ENCODE assay signal across 10 cellular contexts in the genomic region with DNA sequence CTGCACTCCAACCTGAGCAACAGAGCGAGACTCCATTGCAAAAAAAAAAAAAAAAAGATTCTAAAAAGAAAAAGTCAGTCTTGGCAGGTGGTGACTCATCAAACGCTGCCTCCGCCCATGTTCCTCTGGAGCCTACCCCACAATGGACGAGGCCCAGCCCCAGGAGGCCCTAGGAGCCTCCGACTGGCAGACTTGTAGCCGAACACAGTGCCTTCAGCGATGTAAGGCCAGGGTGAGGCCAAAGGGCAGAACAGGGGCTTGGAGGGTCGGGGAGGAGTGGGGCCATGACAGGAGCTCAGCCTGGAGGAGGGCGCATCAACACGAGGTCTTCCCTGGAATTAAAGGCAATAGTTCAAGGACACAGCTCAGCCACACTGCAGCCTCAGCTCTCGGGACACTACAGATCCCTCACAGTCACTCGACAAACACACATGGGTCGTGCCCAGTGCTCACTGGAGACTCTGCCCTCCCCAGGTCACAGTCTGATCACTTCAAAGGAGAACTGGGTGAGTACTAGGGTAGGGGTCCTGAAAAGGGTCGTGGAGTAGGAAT. TPM values are rescaled to one million over a fixed set of nuclear protein-coding genes. Genes with fewer than 3 reads are reported as not detected.
DNase-seq lines count a peak whose midpoint lies in the region; ATAC-seq and TF ChIP-seq lines count a peak whose summit lies in the region.
"Had no signal": no experiment of that assay in that cellular context is flagged by ENCODE, and none has a peak within 500 bp of the region (broad histone marks: within the 10 kb centered on the region; RNA-seq: fewer than 3 reads in every experiment).

No MANE protein-coding gene starts in this region.

- peaks cover 40% of the 10 kb centered on the region for H3K36me3 Mint-ChIP-seq in stimulated activated memory B cell treated with anti-CD40 and anti-IgM and Interleukin-4, amounts not matched to agents 10 μg/mL and 1 μg/mL and 100 μg/mL, for 72 hours
- H3K36me3 Mint-ChIP-seq in CD8-positive, alpha-beta T cell, result peaks cover 26% of the 10 kb centered on the region

- peak; percentile 63 for ATAC-seq in mucosa of descending colon
- no peak for ATAC-seq in stimulated activated memory B cell treated with anti-CD40 and anti-IgM and Interleukin-4, amounts not matched to agents 10 μg/mL and 1 μg/mL and 100 μg/mL, for 72 hours
- no peak for ATAC-seq in CD8-positive, alpha-beta T cell

- H3K9me3 ChIP-seq in mucosa of descending colon, result no peaks in the 10 kb centered on the region
- H3K9me3 ChIP-seq in CD8-positive, alpha-beta T cell (ENCODE audit: low read length), result no peaks in the 10 kb centered on the region

- no peak overlapping the region for H3K27ac ChIP-seq in CD8-positive, alpha-beta T cell (ENCODE audit: low read depth, low read length)

- no peak for TF ChIP-seq CTCF in mucosa of descending colon (IDR thresholded peaks at IDR 0.05)
- no peak for TF ChIP-seq CTCF in CD8-positive, alpha-beta T cell (IDR thresholded peaks at IDR 0.05)

- H3K4me1 Mint-ChIP-seq in stimulated activated memory B cell treated with anti-CD40 and anti-IgM and Interleukin-4, amounts not matched to agents 10 μg/mL and 1 μg/mL and 100 μg/mL, for 72 hours, result peaks cover 19% of the 10 kb centered on the region
- H3K4me1 Mint-ChIP-seq in CD8-positive, alpha-beta T cell (ENCODE audit: low read depth), result peaks cover 6% of the 10 kb centered on the region

- H3K27me3 ChIP-seq in CD8-positive, alpha-beta T cell (ENCODE audit: insufficient read depth, low read length), result no peaks in the 10 kb centered on the region

- no peaks in the 10 kb centered on the region for H3K36me3 ChIP-seq in mucosa of descending colon (ENCODE audit: low read depth)
- peaks cover 4% of the 10 kb centered on the region for H3K36me3 ChIP-seq in CD8-positive, alpha-beta T cell (ENCODE audit: insufficient read depth, low read length)

- no peaks in the 10 kb centered on the region for H3K9me3 Mint-ChIP-seq in stimulated activated memory B cell treated with anti-CD40 and anti-IgM and Interleukin-4, amounts not matched to agents 10 μg/mL and 1 μg/mL and 100 μg/mL, for 72 hours
- no peaks in the 10 kb centered on the region for H3K9me3 Mint-ChIP-seq in CD8-positive, alpha-beta T cell

- H3K4me3 ChIP-seq in mucosa of descending colon, result no peak overlapping the region
- H3K4me3 ChIP-seq in CD8-positive, alpha-beta T cell (ENCODE audit: low read depth, low read length), result no peak overlapping the region

- peak; percentile 56 for DNase-seq in COLO829 (ENCODE audit: low spot score)
- peak; percentile 43 for DNase-seq in HPDE6-E6E7 (ENCODE audit: extremely low spot score)
- DNase-seq in astrocyte of the hippocampus (ENCODE audit: low read depth, low spot score), result peak; percentile 83
- peak in 2 of 3 donors; percentile 47 to 59 for DNase-seq in mucosa of descending colon
- DNase-seq in NCI-H1105 treated with DMSO at 0.1 percent for 48 hours (lab: John Stamatoyannopoulos, UW), result no peak
- no peak for DNase-seq in CD8-positive, alpha-beta T cell
- DNase-seq in foreskin melanocyte, result no peak
- DNase-seq: activated CD4-positive, alpha-beta T cell treated with anti-CD3 and anti-CD28 coated beads, Interleukin-2, amount 50 U/mL, for 1 hour had no signal

- H3K4me1 ChIP-seq in mucosa of descending colon (ENCODE audit: low read depth), result no peaks in the 10 kb centered on the region
- peaks cover 6% of the 10 kb centered on the region for H3K4me1 ChIP-seq in CD8-positive, alpha-beta T cell (ENCODE audit: insufficient read depth, low read length)

- POLR2A ChIA-PET in CD8-positive, alpha-beta T cell (lab: Charles Lee), result no interaction called here

- H3K4me3 Mint-ChIP-seq in stimulated activated memory B cell treated with anti-CD40 and anti-IgM and Interleukin-4, amounts not matched to agents 10 μg/mL and 1 μg/mL and 100 μg/mL, for 72 hours, result no peak overlapping the region
- no peak overlapping the region for H3K4me3 Mint-ChIP-seq in CD8-positive, alpha-beta T cell

- H3K27me3 Mint-ChIP-seq in stimulated activated memory B cell treated with anti-CD40 and anti-IgM and Interleukin-4, amounts not matched to agents 10 μg/mL and 1 μg/mL and 100 μg/mL, for 72 hours, result no peaks in the 10 kb centered on the region
- H3K27me3 Mint-ChIP-seq in CD8-positive, alpha-beta T cell (ENCODE audit: low read depth), result no peaks in the 10 kb centered on the region

- CTCF ChIA-PET in CD8-positive, alpha-beta T cell (lab: Charles Lee), result interaction anchor here (1.0 kb wide), 1 partner anchor 15 kb away, joined by 4 read pairs; no protein-coding TSS in a partner anchor

- intact Hi-C loops in mucosa of descending colon (cut with DNase I, micrococcal nuclease), result no loop called here
- intact Hi-C loops in CD8-positive, alpha-beta T cell (cut with DNase I, micrococcal nuclease), result no loop called here

- no peak overlapping the region for H3K27ac Mint-ChIP-seq in stimulated activated memory B cell treated with anti-CD40 and anti-IgM and Interleukin-4, amounts not matched to agents 10 μg/mL and 1 μg/mL and 100 μg/mL, for 72 hours
- no peak overlapping the region for H3K27ac Mint-ChIP-seq in CD8-positive, alpha-beta T cell

RNA-seq across cellular contexts. Expression of a gene that starts 5.1 kb away (rescaled TPM):
- total RNA-seq in mucosa of descending colon, result 10 to 100 TPM; 17.4 to 31.2 (median 28.0) TPM
- 10 to 100 TPM; 23.1 to 25.3 TPM for total RNA-seq in CD8-positive, alpha-beta T cell

RNA-seq across cellular contexts. Expression of a gene that starts 5.7 kb away (rescaled TPM):
- 100 to 1,000 TPM in 1 of 3 donors, 10 to 100 TPM in 2; 38.1 to 105 (median 58.4) TPM for total RNA-seq in mucosa of descending colon
- 10 to 100 TPM; 20.9 to 24.9 TPM for total RNA-seq in CD8-positive, alpha-beta T cell

RNA-seq across cellular contexts. Expression of a gene that starts 25.4 kb away (rescaled TPM):
- 100 to 1,000 TPM; 103 to 157 (median 140) TPM for total RNA-seq in mucosa of descending colon
- total RNA-seq in CD8-positive, alpha-beta T cell, result under 1 TPM; 0.31 to 0.38 TPM

RNA-seq across cellular contexts. Expression of a gene that starts 44.3 kb away (rescaled TPM):
- 1 to 10 TPM in 2 of 3 donors, under 1 TPM in 1; 0.52 to 2.6 (median 2.2) TPM for total RNA-seq in mucosa of descending colon
- not detected for total RNA-seq in CD8-positive, alpha-beta T cell
- total RNA-seq: NCI-H460 had no signal

RNA-seq across cellular contexts. Expression of a gene that starts 47.0 kb away (rescaled TPM):
- 10 to 100 TPM; 64.6 to 80.3 (median 76.2) TPM for total RNA-seq in mucosa of descending colon
- total RNA-seq in CD8-positive, alpha-beta T cell, result 10 to 100 TPM; 46.9 to 58.0 TPM

Comparison
In these comparisons a context has a peak if more than half of its experiments do, and no peak if none do; other contexts are left out.
1. DNase-seq: peak in COLO829 (single experiment), HPDE6-E6E7 (single experiment), astrocyte of the hippocampus (single experiment) and mucosa of descending colon (2 of 3); none in NCI-H1105 treated with DMSO at 0.1 percent for 48 hours (single experiment), CD8-positive, alpha-beta T cell (0 of 7) and foreskin melanocyte (single experiment).
2. RNA of a gene that starts 25.4 kb away (total RNA-seq): 103 to 157 TPM in mucosa of descending colon; 0.31 to 0.38 TPM in CD8-positive, alpha-beta T cell; every median in the first group is over 10 times any median in the second.